Comparison of ENCODE assay signal across 8 cellular contexts in genomic region chr12:117547209-117547608, GRCh38.
"Had no signal": no experiment of that assay in that cellular context is flagged by ENCODE, and none has a peak within 500 bp of the region (broad histone marks: within the 10 kb centered on the region; RNA-seq: fewer than 3 reads in every experiment).

No MANE protein-coding gene starts in this region.

- H3K9me3 ChIP-seq: HAP-1 had no signal

- H3K36me3 Mint-ChIP-seq: IgD-negative memory B cell had no signal

- H3K4me1 Mint-ChIP-seq: IgD-negative memory B cell had no signal

- H3K4me3 Mint-ChIP-seq: HFFc6, IgD-negative memory B cell had no signal

- ATAC-seq: HCT116, HepG2 had no signal

- H2AFZ ChIP-seq: GM23248 had no signal

- DNase-seq: GM23248, HFFc6, KBM-7 had no signal

- H3K27ac ChIP-seq: GM23248, HL-60 had no signal

- H3K27ac Mint-ChIP-seq: HFFc6, IgD-negative memory B cell had no signal

- H3K4me3 ChIP-seq: GM23248, HAP-1 had no signal

- H3K9ac ChIP-seq: GM23248 had no signal

- H3K27me3 Mint-ChIP-seq: IgD-negative memory B cell had no signal

- H3K36me3 ChIP-seq: HAP-1 had no signal

- H3K4me1 ChIP-seq: HAP-1 had no signal
